In genomic region chr3:169701457-169701856, GRCh38 we compare ENCODE assay signal across 24 cellular contexts. TPM values are rescaled to one million over a fixed set of nuclear protein-coding genes. Genes with fewer than 3 reads are reported as not detected.
"Had no signal": no experiment of that assay in that cellular context is flagged by ENCODE, and none has a peak within 500 bp of the region (broad histone marks: within the 10 kb centered on the region; RNA-seq: fewer than 3 reads in every experiment).

No MANE protein-coding gene starts in this region.

- H3K4me1 ChIP-seq: left lung, lower lobe of right lung, pancreas, right lobe of liver, vagina had no signal

- H3K27me3 ChIP-seq: esophagus muscularis mucosa, gastrocnemius medialis, hepatocyte, left lung, pancreas, right lobe of liver, tibial nerve, vagina had no signal

- H3K4me3 ChIP-seq: coronary artery, esophagus muscularis mucosa, gastrocnemius medialis, hepatocyte, left lung, lower lobe of right lung, pancreas, right lobe of liver, thoracic aorta, tibial nerve, vagina had no signal

- H3K9me3 ChIP-seq: esophagus muscularis mucosa, gastrocnemius medialis, left lung, lower lobe of right lung, pancreas, right lobe of liver, thoracic aorta, tibial nerve, vagina had no signal

- H3K27ac ChIP-seq: coronary artery, gastrocnemius medialis, hepatocyte, left lung, lower lobe of right lung, pancreas, right lobe of liver, thoracic aorta, tibial nerve, vagina had no signal

- H3K4me2 ChIP-seq: hepatocyte had no signal

- H3K79me2 ChIP-seq: hepatocyte had no signal

- DNase-seq: dermis blood vessel endothelial cell; effector memory CD4-positive, alpha-beta T cell; foreskin fibroblast; gastrocnemius medialis; head of caudate nucleus; kidney; left lung; lower lobe of right lung; naive thymus-derived CD8-positive, alpha-beta T cell; nephron progenitor cell; occipital lobe; pancreas; retina; right lobe of liver; small intestine; stimulated activated CD4-positive, alpha-beta T cell treated with anti-CD3 and anti-CD28 coated beads, Interleukin-15, amount 100 ng/mL, for 24 hours; stimulated activated CD4-positive, alpha-beta T cell treated with anti-CD3 and anti-CD28 coated beads, Interleukin-2, amount 100 ng/mL, for 48 hours; stimulated activated naive B cell treated with anti-CD40 and anti-IgM and Interleukin-4, amounts not matched to agents 10 μg/mL and 1 μg/mL and 100 μg/mL, for 72 hours had no signal

- H2AFZ ChIP-seq: hepatocyte had no signal

- ATAC-seq: gastrocnemius medialis; left lung; lower lobe of right lung; naive thymus-derived CD8-positive, alpha-beta T cell; pancreas; right lobe of liver; stimulated activated naive B cell treated with anti-CD40 and anti-IgM and Interleukin-4, amounts not matched to agents 10 μg/mL and 1 μg/mL and 100 μg/mL, for 72 hours had no signal

- H3K36me3 ChIP-seq: esophagus muscularis mucosa, gastrocnemius medialis, left lung, lower lobe of right lung, pancreas, right lobe of liver, thoracic aorta, tibial nerve, vagina had no signal

RNA-seq across cellular contexts. Expression of gene MECOM, which starts 37.9 kb away (rescaled TPM):
- total RNA-seq: naive thymus-derived CD8-positive, alpha-beta T cell had no signal
- polyA plus RNA-seq: naive thymus-derived CD8-positive, alpha-beta T cell had no signal
